In the genomic region with DNA sequence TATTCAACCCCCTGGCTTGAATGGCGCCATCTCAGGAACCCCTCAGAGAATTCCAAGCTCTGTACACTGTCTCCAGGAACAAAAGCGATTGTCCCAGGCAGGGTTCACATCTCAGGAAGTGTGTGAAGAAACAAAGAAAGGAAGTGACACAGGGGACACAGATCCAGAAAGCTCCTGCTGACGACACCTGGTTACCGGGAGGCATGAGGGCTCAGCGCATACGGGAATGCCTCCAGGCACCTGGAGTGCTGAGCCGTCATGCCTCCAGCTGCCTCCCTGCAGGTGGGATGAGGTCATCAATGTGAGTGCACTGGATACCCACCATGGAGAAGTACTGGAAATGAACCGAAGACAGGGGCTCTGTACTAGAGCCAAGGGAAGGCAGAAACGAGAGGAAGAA, we compare ENCODE assay signal across 8 cellular contexts. TPM values are rescaled to one million over a fixed set of nuclear protein-coding genes. Genes with fewer than 3 reads are reported as not detected.
DNase-seq lines count a peak whose midpoint lies in the region; ATAC-seq and TF ChIP-seq lines count a peak whose summit lies in the region.

No MANE protein-coding gene starts in this region.

- H3K4me1 Mint-ChIP-seq in stimulated activated naive CD8-positive, alpha-beta T cell treated with anti-CD3 and anti-CD28 coated beads, Interleukin-15, Interleukin-2, amounts not matched to agents 100 ng/mL and 50 ng/mL, for 24 hours (ENCODE audit: low read depth) = peaks cover 57% of the 10 kb centered on the region
- H3K4me1 Mint-ChIP-seq in activated T-helper 17 cell treated with anti-CD3 and anti-CD28 coated beads, Interleukin-2, amount 50 U/mL, for 72 hours = peaks cover 22% of the 10 kb centered on the region

- H3K4me1 ChIP-seq in osteoblast (ENCODE audit: insufficient read depth, low read length) = no peaks in the 10 kb centered on the region

- H3K36me3 Mint-ChIP-seq in stimulated activated naive CD8-positive, alpha-beta T cell treated with anti-CD3 and anti-CD28 coated beads, Interleukin-15, Interleukin-2, amounts not matched to agents 100 ng/mL and 50 ng/mL, for 24 hours (ENCODE audit: low read depth) = peaks cover 7% of the 10 kb centered on the region
- no peaks in the 10 kb centered on the region for H3K36me3 Mint-ChIP-seq in activated T-helper 17 cell treated with anti-CD3 and anti-CD28 coated beads, Interleukin-2, amount 50 U/mL, for 72 hours (ENCODE audit: low read depth)

- no peak for TF ChIP-seq CTCF in osteoblast (IDR thresholded peaks at IDR 0.05; ENCODE audit: extremely low read depth, low read depth, low read length)

- no peaks in the 10 kb centered on the region for H3K36me3 ChIP-seq in osteoblast (ENCODE audit: insufficient read depth, low read length)

- H4K20me1 ChIP-seq in osteoblast (ENCODE audit: insufficient read depth, low read length) = peaks cover 14% of the 10 kb centered on the region

- peak overlapping the region; percentile 94 for H3K27ac Mint-ChIP-seq in stimulated activated naive CD8-positive, alpha-beta T cell treated with anti-CD3 and anti-CD28 coated beads, Interleukin-15, Interleukin-2, amounts not matched to agents 100 ng/mL and 50 ng/mL, for 24 hours
- peak overlapping the region; percentile 95 for H3K27ac Mint-ChIP-seq in activated T-helper 17 cell treated with anti-CD3 and anti-CD28 coated beads, Interleukin-2, amount 50 U/mL, for 72 hours

- H3K9me3 Mint-ChIP-seq in stimulated activated naive CD8-positive, alpha-beta T cell treated with anti-CD3 and anti-CD28 coated beads, Interleukin-15, Interleukin-2, amounts not matched to agents 100 ng/mL and 50 ng/mL, for 24 hours = no peaks in the 10 kb centered on the region
- H3K9me3 Mint-ChIP-seq in activated T-helper 17 cell treated with anti-CD3 and anti-CD28 coated beads, Interleukin-2, amount 50 U/mL, for 72 hours = no peaks in the 10 kb centered on the region

- H3K9me3 ChIP-seq in osteoblast (ENCODE audit: low read depth, low read length) = no peaks in the 10 kb centered on the region

- H3K4me3 Mint-ChIP-seq in stimulated activated naive CD8-positive, alpha-beta T cell treated with anti-CD3 and anti-CD28 coated beads, Interleukin-15, Interleukin-2, amounts not matched to agents 100 ng/mL and 50 ng/mL, for 24 hours = no peak overlapping the region
- H3K4me3 Mint-ChIP-seq in activated T-helper 17 cell treated with anti-CD3 and anti-CD28 coated beads, Interleukin-2, amount 50 U/mL, for 72 hours = peak overlapping the region; percentile 74

- H3K4me2 ChIP-seq in osteoblast (ENCODE audit: insufficient read depth, low read length) = no peak overlapping the region

- H2AFZ ChIP-seq in osteoblast (ENCODE audit: low read length) = no peak overlapping the region

- H3K27me3 ChIP-seq in osteoblast (ENCODE audit: insufficient read depth, low read length) = no peaks in the 10 kb centered on the region

- no peak for DNase-seq in stimulated activated naive CD8-positive, alpha-beta T cell treated with anti-CD3 and anti-CD28 coated beads, Interleukin-15, Interleukin-2, amounts not matched to agents 100 U/mL and 50 U/mL, for 24 hours
- DNase-seq in left kidney (ENCODE audit: low read depth, low spot score) (peak; percentile 26), pons (ENCODE audit: low spot score) (no peak), osteoblast (ENCODE audit: insufficient read length, low spot score, missing footprints) (no peak), AML-193 (lab: John Stamatoyannopoulos, UW) (no peak)

- ATAC-seq in stimulated activated naive CD8-positive, alpha-beta T cell treated with anti-CD3 and anti-CD28 coated beads, Interleukin-15, Interleukin-2, amounts not matched to agents 100 U/mL and 50 U/mL, for 24 hours = no peak
- ATAC-seq in activated T-helper 17 cell treated with anti-CD3 and anti-CD28 coated beads, Interleukin-2, amount 50 U/mL, for 72 hours (replicated peaks) = no peak
- no peak for ATAC-seq in HG03095 (IDR thresholded peaks at IDR 0.05; ENCODE audit: unreplicated experiment)

- H3K4me3 ChIP-seq in osteoblast (ENCODE audit: insufficient read depth, low read length) = no peak overlapping the region

- H3K27me3 Mint-ChIP-seq in stimulated activated naive CD8-positive, alpha-beta T cell treated with anti-CD3 and anti-CD28 coated beads, Interleukin-15, Interleukin-2, amounts not matched to agents 100 ng/mL and 50 ng/mL, for 24 hours = no peaks in the 10 kb centered on the region
- no peaks in the 10 kb centered on the region for H3K27me3 Mint-ChIP-seq in activated T-helper 17 cell treated with anti-CD3 and anti-CD28 coated beads, Interleukin-2, amount 50 U/mL, for 72 hours

- H3K79me2 ChIP-seq in osteoblast (ENCODE audit: insufficient read depth, low read length) = peaks cover 3% of the 10 kb centered on the region

- no peak overlapping the region for H3K27ac ChIP-seq in osteoblast (ENCODE audit: low read depth, low read length)

RNA-seq across cellular contexts. Expression of gene PITPNM2, which starts 45.5 kb away (rescaled TPM):
- total RNA-seq in activated T-helper 17 cell treated with anti-CD3 and anti-CD28 coated beads, Interleukin-2, amount 50 U/mL, for 72 hours = 1 to 10 TPM; 4.1 to 4.6 TPM
- 3.3 and 6.5 TPM in 2 replicates for total RNA-seq in osteoblast
